In the genomic region with DNA sequence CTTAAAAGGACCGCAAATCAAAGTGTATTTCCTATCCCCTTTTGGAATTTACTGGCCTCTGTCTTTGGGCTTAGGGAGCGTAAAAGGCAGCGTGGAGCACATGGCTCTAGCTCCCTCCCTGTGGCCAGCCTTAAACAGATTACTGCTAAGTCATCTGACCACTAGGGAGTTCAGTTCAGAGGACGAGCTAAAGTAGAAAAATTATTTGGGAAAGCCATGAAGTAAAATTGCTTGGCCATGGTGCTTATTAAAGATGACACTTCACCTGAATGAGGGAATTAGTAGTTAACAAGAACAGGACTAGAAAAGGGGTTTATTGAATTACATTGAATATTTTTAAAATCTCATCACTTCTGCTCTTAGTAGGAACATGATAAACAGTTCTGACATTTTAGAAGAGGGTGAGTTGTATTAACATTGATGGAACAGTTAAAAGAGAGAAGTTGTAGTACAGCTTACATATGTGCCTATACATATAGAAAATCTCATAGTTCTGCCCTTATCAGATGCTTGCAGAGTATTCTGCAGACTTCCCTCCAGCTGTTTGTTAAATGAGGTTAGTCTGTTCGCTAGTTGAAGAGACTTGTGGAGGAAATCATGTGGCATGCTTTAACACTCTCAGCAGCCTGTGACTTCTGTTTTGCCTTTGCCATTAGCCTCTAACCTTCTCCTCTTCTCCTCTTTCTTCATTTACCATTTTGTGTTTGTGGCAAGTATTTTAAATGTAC, we compare ENCODE assay signal across 12 cellular contexts. TPM values are rescaled to one million over a fixed set of nuclear protein-coding genes. Genes with fewer than 3 reads are reported as not detected.
DNase-seq lines count a peak whose midpoint lies in the region; ATAC-seq lines count a peak whose summit lies in the region.
"Had no signal": no experiment of that assay in that cellular context is flagged by ENCODE, and none has a peak within 500 bp of the region (broad histone marks: within the 10 kb centered on the region; RNA-seq: fewer than 3 reads in every experiment).

No MANE protein-coding gene starts in this region.

- peak overlapping the region; percentile 76 to 78 for H3K27ac Mint-ChIP-seq in effector memory CD8-positive, alpha-beta T cell

- H3K9me3 Mint-ChIP-seq in effector memory CD8-positive, alpha-beta T cell: no peaks in the 10 kb centered on the region

- peaks cover 2% of the 10 kb centered on the region for H3K36me3 Mint-ChIP-seq in effector memory CD8-positive, alpha-beta T cell (ENCODE audit: insufficient read depth)

- peaks cover 3% of the 10 kb centered on the region for H3K4me1 ChIP-seq in mesodermal cell (ENCODE audit: control insufficient read depth, insufficient read depth, low read length, poor library complexity, severe bottlenecking)

- peak overlapping the region; percentile 64 to 74 for H3K4me3 Mint-ChIP-seq in effector memory CD8-positive, alpha-beta T cell

- H3K4me3 ChIP-seq in mesodermal cell (ENCODE audit: extremely low read depth, insufficient read depth, low read length, poor library complexity, severe bottlenecking): no peak overlapping the region
- H3K4me3 ChIP-seq: SK-N-MC, tibial artery had no signal

- peaks cover 62% of the 10 kb centered on the region for H3K36me3 ChIP-seq in mesodermal cell (ENCODE audit: control insufficient read depth, insufficient read depth, low read length)

- intact Hi-C loops in left colon (cut with DNase I, micrococcal nuclease): loop anchor here in 1 of 2 donors (10.0 kb wide), 1 partner anchor 74 kb away; a partner anchor contains a TSS

- 62 to 65% methylated on average over 4 to 5 of the region's 5 CpGs for WGBS in mesodermal cell (ENCODE audit: insufficient coverage in 2 of 2), 2 experiments

- ATAC-seq in effector memory CD8-positive, alpha-beta T cell (replicated peaks): peak; percentile 58
- ATAC-seq in HG02852 (IDR thresholded peaks at IDR 0.05; ENCODE audit: unreplicated experiment) (no peak), HG02588 (IDR thresholded peaks at IDR 0.05; ENCODE audit: unreplicated experiment) (no peak), left colon (no peak)

- H3K9me3 ChIP-seq in mesodermal cell (ENCODE audit: control insufficient read depth, low read length): no peaks in the 10 kb centered on the region
- H3K9me3 ChIP-seq: tibial artery had no signal

- H3K27ac ChIP-seq in mesodermal cell (ENCODE audit: low read depth, low read length, severe bottlenecking): peak overlapping the region; percentile 38
- H3K27ac ChIP-seq: SK-N-MC, tibial artery had no signal

- peaks cover 39 to 62% of the 10 kb centered on the region in 2 donors for H3K4me1 Mint-ChIP-seq in effector memory CD8-positive, alpha-beta T cell (ENCODE audit: low read depth in 2 of 2)

- H3K27me3 Mint-ChIP-seq in effector memory CD8-positive, alpha-beta T cell: no peaks in the 10 kb centered on the region

- DNase-seq in CMK (ENCODE audit: low read depth) (peak; percentile 64), OCI-M1 (lab: John Stamatoyannopoulos, UW) (peak; percentile 93), SIG-M5 (lab: John Stamatoyannopoulos, UW) (no peak), left colon (no peak)
- DNase-seq in effector memory CD8-positive, alpha-beta T cell: no peak
- DNase-seq: cortex of kidney, NCI-H524, tibial artery had no signal

RNA-seq across cellular contexts. Expression of a gene that starts 31.2 kb away (rescaled TPM):
- 4.3 TPM for polyA plus RNA-seq in mesodermal cell (2013, experiment 1 of 2)
- 4.1 TPM for polyA plus RNA-seq in mesodermal cell (2013, experiment 2 of 2)
- 100 to 1,000 TPM; 184 to 186 TPM for total RNA-seq in left colon

Comparison
In these comparisons a context has a peak if more than half of its experiments do, and no peak if none do; other contexts are left out.
1. DNase-seq: peak in CMK (single experiment) and OCI-M1 (single experiment); none in effector memory CD8-positive, alpha-beta T cell (0 of 3), SIG-M5 (single experiment) and left colon (0 of 2).